17 cellular contexts compared by ENCODE assay signal in the genomic region with DNA sequence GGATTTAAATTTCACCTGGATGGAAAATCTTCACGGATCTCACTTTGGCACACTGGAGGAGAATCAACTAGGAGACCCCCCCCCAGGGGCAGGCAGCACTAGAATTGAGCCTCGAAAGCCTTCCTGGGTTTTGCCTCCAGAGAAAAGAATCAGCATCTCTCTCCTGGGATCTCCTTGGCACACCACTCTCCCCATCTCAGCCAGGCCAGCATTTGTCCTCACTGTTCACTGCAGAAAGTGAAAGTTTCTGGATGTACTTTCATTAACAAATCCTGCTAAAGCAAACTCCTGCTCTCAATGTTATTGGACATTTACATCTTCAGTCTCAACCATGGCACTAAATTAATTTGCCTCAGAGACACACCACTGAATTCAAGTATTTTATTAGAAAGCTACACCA.
"Had no signal": no experiment of that assay in that cellular context is flagged by ENCODE, and none has a peak within 500 bp of the region (broad histone marks: within the 10 kb centered on the region; RNA-seq: fewer than 3 reads in every experiment).

No MANE protein-coding gene starts in this region.

- H3K4me1 ChIP-seq: SJCRH30 had no signal

- H3K4me3 ChIP-seq: SJCRH30 had no signal

- H3K9me3 ChIP-seq: SJCRH30 had no signal

- H3K27ac ChIP-seq: SJCRH30 had no signal

- H3K36me3 ChIP-seq: SJCRH30 had no signal

- DNase-seq: KBM-7, MV-4-11, NCI-H1048, NCI-H1105, NCI-H1417, NCI-H1436 treated with DMSO at 0.1 percent for 48 hours, NCI-H1694, NCI-H187 treated with DMSO at 0.1 percent for 48 hours, NCI-H2029 treated with DMSO at 0.1 percent for 48 hours, NCI-H2171 treated with DMSO at 0.1 percent for 48 hours, NCI-H2227 treated with DMSO at 0.1 percent for 48 hours, NCI-H524 treated with DMSO at 0.1 percent for 48 hours, NCI-H69, NCI-H774, RPMI8226, SHP77 treated with DMSO at 0.1 percent for 48 hours, SJCRH30 had no signal
